In genomic region chr11:1050581-1051355, GRCh38 we compare ENCODE assay signal across 9 cellular contexts. TPM values are rescaled to one million over a fixed set of nuclear protein-coding genes. Genes with fewer than 3 reads are reported as not detected.
A peak's percentile ranks its signal among the peaks of the same experiment; 100 is the strongest.
DNase-seq lines count a peak whose midpoint lies in the region; TF ChIP-seq lines count a peak whose summit lies in the region.
"Had no signal": no experiment of that assay in that cellular context is flagged by ENCODE, and none has a peak within 500 bp of the region (broad histone marks: within the 10 kb centered on the region; RNA-seq: fewer than 3 reads in every experiment).

No MANE protein-coding gene starts in this region.

- no peaks in the 10 kb centered on the region for H3K9me3 ChIP-seq in MG63
- H3K9me3 ChIP-seq in SJCRH30 (replicated peaks) = no peaks in the 10 kb centered on the region
- no peaks in the 10 kb centered on the region for H3K9me3 ChIP-seq in uterus

- no peak overlapping the region for H3K27ac ChIP-seq in SJCRH30
- no peak overlapping the region for H3K27ac ChIP-seq in uterus

- intact Hi-C loops in head of caudate nucleus (cut with DNase I) (loop anchor here (10.0 kb wide), 1 partner anchor 196 kb away; no protein-coding TSS in a partner anchor), posterior vena cava (cut with DNase I) (loop anchor here in 1 of 2 donors (5.0 kb wide), 1 partner anchor 198 kb away; no protein-coding TSS in a partner anchor), uterus (cut with DNase I; ENCODE audit: low total_unique reads) (no loop called here)

- H3K4me3 ChIP-seq in AG09309 (ENCODE audit: control insufficient read depth, low read depth, low read length) (no peak overlapping the region), MG63 (no peak overlapping the region), SJCRH30 (no peak overlapping the region), uterus (no peak overlapping the region)

- H3K27me3 ChIP-seq in MG63 (peaks cover 5% of the 10 kb centered on the region; the same call in 1 of the 2 replicates), SJCRH30 (peaks cover 20% of the 10 kb centered on the region; the same call in 1 of the 2 replicates), uterus (peaks cover 0 to 9% of the 10 kb centered on the region in 2 donors)

- TF ChIP-seq POLR2A in uterus (IDR thresholded peaks at IDR 0.05) = no peak

- H3K4me1 ChIP-seq in SJCRH30 (peaks cover 9% of the 10 kb centered on the region), uterus (no peaks in the 10 kb centered on the region)

- peak; percentile 96 for TF ChIP-seq CTCF in AG09309 (IDR thresholded peaks at IDR 0.05; ENCODE audit: control insufficient read depth, insufficient read depth, low read depth, low read length, missing control alignments)
- peak; percentile 71 to 93 (median 82) for TF ChIP-seq CTCF in uterus (IDR thresholded peaks at IDR 0.05)

- DNase-seq in AG09309 (ENCODE audit: low read depth) = no peak
- DNase-seq in GM19238 (ENCODE audit: insufficient read length, low spot score) = peak; percentile 93
- peak; percentile 56 for DNase-seq in MG63
- DNase-seq in SJCRH30 = peak; percentile 51 to 73
- DNase-seq in activated gamma-delta T cell treated with anti-CD3 and anti-CD28 coated beads, Interleukin-2, amount 50 U/mL, for 16 hours (ENCODE audit: low read depth) = peak; percentile 45
- DNase-seq in head of caudate nucleus = peak; percentile 17 to 83 (median 68)
- peak; percentile 86 for DNase-seq in posterior vena cava (ENCODE audit: low spot score)
- peak in 1 of 2 donors; percentile 60 for DNase-seq in uterus

- H3K36me3 ChIP-seq in MG63 (no peaks in the 10 kb centered on the region), SJCRH30 (no peaks in the 10 kb centered on the region), uterus (no peaks in the 10 kb centered on the region)

RNA-seq across cellular contexts. Expression of gene MUC6, which starts 14.2 kb away (rescaled TPM):
- not detected in 2 replicates for total RNA-seq in MG63 (2014; rRNA removed; shearing (Covaris generic); ENCODE audit: low replicate concordance)
- not detected in 2 replicates for total RNA-seq in SJCRH30 (2014; rRNA removed; shearing (Covaris generic))
- total RNA-seq in posterior vena cava (not detected), uterus (1 to 10 TPM in 1 of 4 donors, under 1 TPM in 1, not detected in 2; 0.43 to 3.5 TPM)

RNA-seq across cellular contexts. Expression of gene MUC2, which starts 23.9 kb away (rescaled TPM):
- not detected in 2 replicates for total RNA-seq in MG63 (2014; rRNA removed; shearing (Covaris generic); ENCODE audit: low replicate concordance)
- total RNA-seq in SJCRH30 (2014; rRNA removed; shearing (Covaris generic)) = 0.06 and 0.08 TPM in 2 replicates
- under 1 TPM in 1 of 2 donors, not detected in 1; 0.05 TPM for total RNA-seq in posterior vena cava
- total RNA-seq in uterus = 1 to 10 TPM in 1 of 4 donors, under 1 TPM in 2, not detected in 1; 0.06 to 1.8 (median 0.26) TPM
- total RNA-seq: temporal lobe had no signal
